Comparison of ENCODE assay signal across 25 cellular contexts in genomic region chr18:49066977-49067556, GRCh38.
"Had no signal": no experiment of that assay in that cellular context is flagged by ENCODE, and none has a peak within 500 bp of the region (broad histone marks: within the 10 kb centered on the region; RNA-seq: fewer than 3 reads in every experiment).

No MANE protein-coding gene starts in this region.

- H3K4me1 Mint-ChIP-seq: activated naive CD4-positive, alpha-beta T cell treated with anti-CD3 and anti-CD28 coated beads, Interleukin-2, amount 50 U/mL, for 24 hours; stimulated activated memory B cell treated with anti-CD40 and anti-IgM and Interleukin-4, amounts not matched to agents 10 μg/mL and 1 μg/mL and 100 μg/mL, for 72 hours had no signal

- H2AFZ ChIP-seq: parathyroid adenoma had no signal

- H3K9me3 Mint-ChIP-seq: activated naive CD4-positive, alpha-beta T cell treated with anti-CD3 and anti-CD28 coated beads, Interleukin-2, amount 50 U/mL, for 24 hours; activated T-cell treated with anti-CD3 and anti-CD28 coated beads, Interleukin-2, amount 50 U/mL, for 24 hours; endodermal cell; WTC11 had no signal

- H3K4me3 ChIP-seq: body of pancreas, dorsolateral prefrontal cortex, lung, smooth muscle cell, testis, upper lobe of left lung had no signal

- H3K27me3 ChIP-seq: body of pancreas, dorsolateral prefrontal cortex, foreskin keratinocyte, neutrophil, testis, upper lobe of left lung had no signal

- H3K9ac ChIP-seq: parathyroid adenoma had no signal

- H3K36me3 ChIP-seq: upper lobe of left lung had no signal

- FAIRE-seq: kidney had no signal

- H3K27ac Mint-ChIP-seq: activated CD8-positive, alpha-beta T cell treated with anti-CD3 and anti-CD28 coated beads, Interleukin-2, amount 10 ng/mL, durations not matched to agents 7 days and 5 days; activated naive CD4-positive, alpha-beta T cell treated with anti-CD3 and anti-CD28 coated beads, Interleukin-2, amount 50 U/mL, for 24 hours; activated T-cell treated with anti-CD3 and anti-CD28 coated beads, Interleukin-2, amount 50 U/mL, for 24 hours; endodermal cell; natural killer cell; stimulated activated memory B cell treated with anti-CD40 and anti-IgM and Interleukin-4, amounts not matched to agents 10 μg/mL and 1 μg/mL and 100 μg/mL, for 72 hours; WTC11 had no signal

- H3K36me3 Mint-ChIP-seq: natural killer cell, WTC11 had no signal

- H3K27ac ChIP-seq: body of pancreas, dorsolateral prefrontal cortex, foreskin keratinocyte, neutrophil, parathyroid adenoma, testis, upper lobe of left lung had no signal

- DNase-seq: activated CD4-positive, alpha-beta T cell treated with anti-CD3 and anti-CD28 coated beads for 4 hours; activated CD8-positive, alpha-beta T cell treated with anti-CD3 and anti-CD28 coated beads, Interleukin-2, amount 10 ng/mL, durations not matched to agents 7 days and 5 days; activated effector memory CD4-positive, alpha-beta T cell treated with anti-CD3 and anti-CD28 coated beads, Interleukin-2, amount 50 U/mL, for 16 hours; activated T-cell treated with anti-CD3 and anti-CD28 coated beads, Interleukin-2, amount 50 U/mL, for 24 hours; amniotic stem cell; body of pancreas; caudate nucleus; dorsolateral prefrontal cortex; endodermal cell; foreskin keratinocyte; hypothalamus; kidney; natural killer cell; stimulated activated CD4-positive, alpha-beta T cell treated with anti-CD3 and anti-CD28 coated beads, Interleukin-4, amount 100 ng/mL, for 1 hour; testis; upper lobe of left lung had no signal

- ATAC-seq: activated CD8-positive, alpha-beta T cell treated with anti-CD3 and anti-CD28 coated beads, Interleukin-2, amount 10 ng/mL, durations not matched to agents 7 days and 5 days; body of pancreas; foreskin keratinocyte; left lobe of liver; sciatic nerve; stimulated activated memory B cell treated with anti-CD40 and anti-IgM and Interleukin-4, amounts not matched to agents 10 μg/mL and 1 μg/mL and 100 μg/mL, for 72 hours; WTC11 had no signal

- H3K4me2 ChIP-seq: smooth muscle cell had no signal

- H3K27me3 Mint-ChIP-seq: activated naive CD4-positive, alpha-beta T cell treated with anti-CD3 and anti-CD28 coated beads, Interleukin-2, amount 50 U/mL, for 24 hours; activated T-cell treated with anti-CD3 and anti-CD28 coated beads, Interleukin-2, amount 50 U/mL, for 24 hours; stimulated activated memory B cell treated with anti-CD40 and anti-IgM and Interleukin-4, amounts not matched to agents 10 μg/mL and 1 μg/mL and 100 μg/mL, for 72 hours had no signal

- H3K4me1 ChIP-seq: foreskin keratinocyte, parathyroid adenoma had no signal

- H3K4me3 Mint-ChIP-seq: activated CD8-positive, alpha-beta T cell treated with anti-CD3 and anti-CD28 coated beads, Interleukin-2, amount 10 ng/mL, durations not matched to agents 7 days and 5 days; activated naive CD4-positive, alpha-beta T cell treated with anti-CD3 and anti-CD28 coated beads, Interleukin-2, amount 50 U/mL, for 24 hours; activated T-cell treated with anti-CD3 and anti-CD28 coated beads, Interleukin-2, amount 50 U/mL, for 24 hours; endodermal cell; natural killer cell; stimulated activated memory B cell treated with anti-CD40 and anti-IgM and Interleukin-4, amounts not matched to agents 10 μg/mL and 1 μg/mL and 100 μg/mL, for 72 hours; WTC11 had no signal

- H3K9me3 ChIP-seq: body of pancreas, neutrophil, testis, upper lobe of left lung had no signal
